Comparison of ENCODE assay signal across 20 cellular contexts in genomic region chr19:7360393-7360984, GRCh38. TPM values are rescaled to one million over a fixed set of nuclear protein-coding genes. Genes with fewer than 3 reads are reported as not detected.
DNase-seq lines count a peak whose midpoint lies in the region; ATAC-seq and TF ChIP-seq lines count a peak whose summit lies in the region.
"Had no signal": no experiment of that assay in that cellular context is flagged by ENCODE, and none has a peak within 500 bp of the region (broad histone marks: within the 10 kb centered on the region; RNA-seq: fewer than 3 reads in every experiment).

No MANE protein-coding gene starts in this region.

- no peaks in the 10 kb centered on the region; the same call in none of the 2 replicates for H3K9me2 ChIP-seq in PC-3 (replicated peaks; ENCODE audit: low read length)

- 0 out of 2 replicates have a peak, but pooled peaks cover 13% of the 10 kb centered on the region for H3K27me3 ChIP-seq in PC-3 (ENCODE audit: low read length)
- H3K27me3 ChIP-seq: SJCRH30 had no signal

- peaks cover 6 to 11% of the 10 kb centered on the region in 2 donors for H3K9me3 Mint-ChIP-seq in activated T-cell treated with anti-CD3 and anti-CD28 coated beads, Interleukin-2, amount 50 U/mL, for 72 hours
- H3K9me3 Mint-ChIP-seq in stimulated activated effector memory CD8-positive, alpha-beta T cell treated with anti-CD3 and anti-CD28 coated beads, Interleukin-12 subunit alpha, Interleukin-12 subunit beta, amount 100 ng/mL, for 72 hours: peaks cover 4% of the 10 kb centered on the region
- H3K9me3 Mint-ChIP-seq: activated naive CD4-positive, alpha-beta T cell treated with anti-CD3 and anti-CD28 coated beads, Interleukin-2, amount 50 U/mL, for 24 hours had no signal

- H3K9me3 ChIP-seq in PC-3 (ENCODE audit: low read length): no peaks in the 10 kb centered on the region
- H3K9me3 ChIP-seq: SJCRH30 had no signal

- no peak overlapping the region for H3K9ac ChIP-seq in PC-3 (ENCODE audit: low read length)

- peak overlapping the region; percentile 11 for H3K27ac Mint-ChIP-seq in activated T-cell treated with anti-CD3 and anti-CD28 coated beads, Interleukin-2, amount 50 U/mL, for 72 hours
- H3K27ac Mint-ChIP-seq in stimulated activated effector memory CD8-positive, alpha-beta T cell treated with anti-CD3 and anti-CD28 coated beads, Interleukin-12 subunit alpha, Interleukin-12 subunit beta, amount 100 ng/mL, for 72 hours: peak overlapping the region; percentile 18
- H3K27ac Mint-ChIP-seq: activated naive CD4-positive, alpha-beta T cell treated with anti-CD3 and anti-CD28 coated beads, Interleukin-2, amount 50 U/mL, for 24 hours; brain; dendritic cell treated with granulocyte-macrophage colony-stimulating factor and Interleukin-4, amounts not matched to agents 40 ng/mL and 50 ng/mL, for 4 days had no signal

- H2AFZ ChIP-seq in PC-3 (ENCODE audit: low read length): no peak overlapping the region

- no peak overlapping the region for H3K4me2 ChIP-seq in PC-3 (ENCODE audit: low read length)

- TF ChIP-seq CTCF in PC-3 (conservative IDR thresholded peaks at IDR 0.05; ENCODE audit: low read depth, low read length) (no peak), fibroblast of pulmonary artery (IDR thresholded peaks at IDR 0.05; ENCODE audit: low read length, missing control alignments) (no peak)

- no peak for DNase-seq in activated T-cell treated with anti-CD3 and anti-CD28 coated beads, Interleukin-2, amount 50 U/mL, for 72 hours
- no peak for DNase-seq in activated T-cell treated with anti-CD3 and anti-CD28 coated beads, Interleukin-2, amount 50 U/mL, for 48 hours
- no peak for DNase-seq in PC-3
- DNase-seq in fibroblast of pulmonary artery (ENCODE audit: low read depth): peak; percentile 47
- DNase-seq in stimulated activated effector memory CD8-positive, alpha-beta T cell treated with anti-CD3 and anti-CD28 coated beads, Interleukin-12 subunit alpha, Interleukin-12 subunit beta, amount 100 ng/mL, for 72 hours (ENCODE audit: low spot score in 2 of 2): no peak
- no peak for DNase-seq in occipital lobe (lab: John Stamatoyannopoulos, UW)
- no peak for DNase-seq in activated naive CD4-positive, alpha-beta T cell treated with Interleukin-2 at 50 U/mL for 16 hours
- DNase-seq: activated CD4-positive, alpha-beta T cell treated with anti-CD3 and anti-CD28 coated beads for 1 hour; activated CD8-positive, alpha-beta memory T cell treated with anti-CD3 and anti-CD28 coated beads, Interleukin-2, amount 50 U/mL, for 4 hours; DMS79 treated with DMSO at 0.1 percent for 48 hours; mesendoderm; NCI-H2029 treated with DMSO at 0.1 percent for 48 hours; NCI-H524; SJCRH30; stimulated activated CD4-positive, alpha-beta T cell treated with anti-CD3 and anti-CD28 coated beads, Interleukin-15, amount 100 ng/mL, for 24 hours had no signal

- H3F3A ChIP-seq in PC-3 (ENCODE audit: low read length, unreplicated experiment): no peaks in the 10 kb centered on the region

- CTCF ChIA-PET in PC-3 (lab: Charles Lee): no interaction called here

- POLR2A ChIA-PET in PC-3 (lab: Charles Lee; ENCODE audit: unreplicated experiment): no interaction called here

- H3K4me1 Mint-ChIP-seq in activated T-cell treated with anti-CD3 and anti-CD28 coated beads, Interleukin-2, amount 50 U/mL, for 72 hours (ENCODE audit: low read depth): peaks cover 47% of the 10 kb centered on the region
- H3K4me1 Mint-ChIP-seq in stimulated activated effector memory CD8-positive, alpha-beta T cell treated with anti-CD3 and anti-CD28 coated beads, Interleukin-12 subunit alpha, Interleukin-12 subunit beta, amount 100 ng/mL, for 72 hours: peaks cover 42% of the 10 kb centered on the region
- H3K4me1 Mint-ChIP-seq: brain had no signal

- H3K4me1 ChIP-seq in PC-3 (ENCODE audit: insufficient read depth, low read length): no peaks in the 10 kb centered on the region
- H3K4me1 ChIP-seq: SJCRH30 had no signal

- H3K36me3 Mint-ChIP-seq in activated T-cell treated with anti-CD3 and anti-CD28 coated beads, Interleukin-2, amount 50 U/mL, for 72 hours (ENCODE audit: insufficient read depth in 2 of 2): peaks cover 11 to 14% of the 10 kb centered on the region in 2 donors
- peaks cover 9% of the 10 kb centered on the region for H3K36me3 Mint-ChIP-seq in stimulated activated effector memory CD8-positive, alpha-beta T cell treated with anti-CD3 and anti-CD28 coated beads, Interleukin-12 subunit alpha, Interleukin-12 subunit beta, amount 100 ng/mL, for 72 hours
- H3K36me3 Mint-ChIP-seq: brain had no signal

- H3K27me3 Mint-ChIP-seq in activated T-cell treated with anti-CD3 and anti-CD28 coated beads, Interleukin-2, amount 50 U/mL, for 72 hours (ENCODE audit: low read depth): no peaks in the 10 kb centered on the region
- H3K27me3 Mint-ChIP-seq: activated naive CD4-positive, alpha-beta T cell treated with anti-CD3 and anti-CD28 coated beads, Interleukin-2, amount 50 U/mL, for 24 hours; brain; dendritic cell treated with granulocyte-macrophage colony-stimulating factor and Interleukin-4, amounts not matched to agents 40 ng/mL and 50 ng/mL, for 4 days had no signal

- ATAC-seq in activated T-cell treated with anti-CD3 and anti-CD28 coated beads, Interleukin-2, amount 50 U/mL, for 72 hours (replicated peaks in 1 of 2): no peak
- ATAC-seq in PC-3: peak; percentile 24; the same call in 1 of the 2 replicates
- ATAC-seq in stimulated activated effector memory CD8-positive, alpha-beta T cell treated with anti-CD3 and anti-CD28 coated beads, Interleukin-12 subunit alpha, Interleukin-12 subunit beta, amount 100 ng/mL, for 72 hours: no peak
- no peak for ATAC-seq in GM19467 (IDR thresholded peaks at IDR 0.05; ENCODE audit: unreplicated experiment)

- no peak overlapping the region for H3K4me3 Mint-ChIP-seq in activated T-cell treated with anti-CD3 and anti-CD28 coated beads, Interleukin-2, amount 50 U/mL, for 72 hours
- no peak overlapping the region for H3K4me3 Mint-ChIP-seq in stimulated activated effector memory CD8-positive, alpha-beta T cell treated with anti-CD3 and anti-CD28 coated beads, Interleukin-12 subunit alpha, Interleukin-12 subunit beta, amount 100 ng/mL, for 72 hours
- H3K4me3 Mint-ChIP-seq: activated naive CD4-positive, alpha-beta T cell treated with anti-CD3 and anti-CD28 coated beads, Interleukin-2, amount 50 U/mL, for 24 hours; brain; CD14-positive monocyte; dendritic cell treated with granulocyte-macrophage colony-stimulating factor and Interleukin-4, amounts not matched to agents 40 ng/mL and 50 ng/mL, for 4 days had no signal

- intact Hi-C loops in PC-3 (cut with micrococcal nuclease): no loop called here

- no peak overlapping the region for H3K27ac ChIP-seq in PC-3 (ENCODE audit: low read length)
- H3K27ac ChIP-seq: SJCRH30 had no signal

- BruUV-seq in PC-3 (replicated peaks; lab: Mats Ljungman, UMichigan): no TSS peak

- H4K20me1 ChIP-seq in PC-3 (ENCODE audit: low read length): no peaks in the 10 kb centered on the region

- H3K79me2 ChIP-seq in PC-3 (ENCODE audit: low read length): no peaks in the 10 kb centered on the region

- H3K36me3 ChIP-seq in PC-3 (ENCODE audit: low read depth, low read length): no peaks in the 10 kb centered on the region
- H3K36me3 ChIP-seq: SJCRH30 had no signal

- no peak overlapping the region for H3K4me3 ChIP-seq in PC-3 (ENCODE audit: low read length)
- H3K4me3 ChIP-seq in fibroblast of pulmonary artery (replicated peaks; ENCODE audit: low read depth, low read length): no peak overlapping the region
- H3K4me3 ChIP-seq: SJCRH30 had no signal

RNA-seq across cellular contexts. Expression of gene ARHGEF18, which starts 11.8 kb away (rescaled TPM):
- total RNA-seq in activated T-cell treated with anti-CD3 and anti-CD28 coated beads, Interleukin-2, amount 50 U/mL, for 72 hours: 10 to 100 TPM; 32.8 to 42.7 TPM
- 65.1 and 66.8 TPM in 2 replicates for total RNA-seq in PC-3 (2014; rRNA removed)
- total RNA-seq in occipital lobe: 28.7 TPM
